ENCODE assay signal across 18 cellular contexts in genomic region chr11:2931771-2932738, GRCh38. TPM values are rescaled to one million over a fixed set of nuclear protein-coding genes. Genes with fewer than 3 reads are reported as not detected.
DNase-seq lines count a peak whose midpoint lies in the region; ATAC-seq and TF ChIP-seq lines count a peak whose summit lies in the region.
"Had no signal": no experiment of that assay in that cellular context is flagged by ENCODE, and none has a peak within 500 bp of the region (broad histone marks: within the 10 kb centered on the region; RNA-seq: fewer than 3 reads in every experiment).

No MANE protein-coding gene starts in this region.

- peak overlapping the region; percentile 82; the same call in 1 of the 2 replicates for H3K27ac ChIP-seq in GM23248
- H3K27ac ChIP-seq: prostate gland had no signal

- no peak overlapping the region for H2AFZ ChIP-seq in GM23248

- TF ChIP-seq CTCF in osteocyte (IDR thresholded peaks at IDR 0.05): no peak

- peaks cover 27% of the 10 kb centered on the region for H3K4me1 Mint-ChIP-seq in activated CD4-positive, alpha-beta T cell treated with anti-CD3 and anti-CD28 coated beads for 36 hours
- H3K4me1 Mint-ChIP-seq in central memory CD8-positive, alpha-beta T cell: peaks cover 20% of the 10 kb centered on the region
- peaks cover 47% of the 10 kb centered on the region for H3K4me1 Mint-ChIP-seq in osteocyte (ENCODE audit: unreplicated experiment)

- H4K20me1 ChIP-seq in GM23248 (ENCODE audit: insufficient read depth): no peaks in the 10 kb centered on the region

- no peaks in the 10 kb centered on the region for H3K9me3 Mint-ChIP-seq in activated CD4-positive, alpha-beta T cell treated with anti-CD3 and anti-CD28 coated beads for 36 hours (ENCODE audit: low read depth)
- no peaks in the 10 kb centered on the region for H3K9me3 Mint-ChIP-seq in central memory CD8-positive, alpha-beta T cell
- no peaks in the 10 kb centered on the region for H3K9me3 Mint-ChIP-seq in osteocyte (ENCODE audit: unreplicated experiment)
- H3K9me3 Mint-ChIP-seq: activated T-helper 2 cell treated with anti-CD3 and anti-CD28 coated beads, Interferon-gamma antibody, Interleukin-2, Interleukin-4, amounts not matched to agents 10 μg/mL and 5 μg/mL and 100 μg/mL, durations not matched to agents 14 hours and 24 hours and 36 hours had no signal

- intact Hi-C loops in activated CD4-positive, alpha-beta T cell treated with anti-CD3 and anti-CD28 coated beads for 36 hours (cut with DNase I, micrococcal nuclease): loop anchor here (2.0 to 5.0 kb wide), 3 partner anchors 39 to 57 kb away; no protein-coding TSS in a partner anchor

- H3K36me3 ChIP-seq in GM23248 (ENCODE audit: low read depth): no peaks in the 10 kb centered on the region
- H3K36me3 ChIP-seq: heart left ventricle, prostate gland had no signal

- no peak overlapping the region for H3K4me2 ChIP-seq in GM23248 (ENCODE audit: unreplicated experiment)

- peak overlapping the region; percentile 60 for H3K27ac Mint-ChIP-seq in activated CD4-positive, alpha-beta T cell treated with anti-CD3 and anti-CD28 coated beads for 36 hours
- peak overlapping the region; percentile 22 for H3K27ac Mint-ChIP-seq in central memory CD8-positive, alpha-beta T cell (ENCODE audit: low read depth)
- peak overlapping the region; percentile 84 for H3K27ac Mint-ChIP-seq in osteocyte (ENCODE audit: unreplicated experiment)

- 0 out of 2 replicates have a peak overlapping the region, but pooled peaks have one; percentile 73 for H3K9ac ChIP-seq in GM23248

- H3K4me3 Mint-ChIP-seq in activated CD4-positive, alpha-beta T cell treated with anti-CD3 and anti-CD28 coated beads for 36 hours: no peak overlapping the region
- no peak overlapping the region for H3K4me3 Mint-ChIP-seq in central memory CD8-positive, alpha-beta T cell
- no peak overlapping the region for H3K4me3 Mint-ChIP-seq in osteocyte (ENCODE audit: unreplicated experiment)

- peaks cover 6% of the 10 kb centered on the region; the same call in 1 of the 2 replicates for H3K79me2 ChIP-seq in GM23248 (ENCODE audit: insufficient read depth)

- H3K4me1 ChIP-seq in GM23248 (ENCODE audit: insufficient read depth): peaks cover 14% of the 10 kb centered on the region
- H3K4me1 ChIP-seq: prostate gland had no signal

- H3K27me3 Mint-ChIP-seq in activated CD4-positive, alpha-beta T cell treated with anti-CD3 and anti-CD28 coated beads for 36 hours: peaks cover 17% of the 10 kb centered on the region
- H3K27me3 Mint-ChIP-seq in central memory CD8-positive, alpha-beta T cell: peaks cover 18% of the 10 kb centered on the region
- no peaks in the 10 kb centered on the region for H3K27me3 Mint-ChIP-seq in osteocyte (ENCODE audit: unreplicated experiment)

- no peak overlapping the region for H3K4me3 ChIP-seq in GM23248
- H3K4me3 ChIP-seq: heart left ventricle, prostate gland had no signal

- H3K36me3 Mint-ChIP-seq in activated CD4-positive, alpha-beta T cell treated with anti-CD3 and anti-CD28 coated beads for 36 hours (ENCODE audit: low read depth): peaks cover 2% of the 10 kb centered on the region
- peaks cover 14% of the 10 kb centered on the region for H3K36me3 Mint-ChIP-seq in central memory CD8-positive, alpha-beta T cell (ENCODE audit: insufficient read depth)
- no peaks in the 10 kb centered on the region for H3K36me3 Mint-ChIP-seq in osteocyte (ENCODE audit: unreplicated experiment)

- WGBS in GM23248 (ENCODE audit: low coverage in 1 of 2, low lambda C conversion rate in 2 of 2, missing lambda C conversion rate in 2 of 2), 2 experiments: 73 to 83% methylated on average over 6 to 13 of the region's 13 CpGs

- in situ Hi-C loops in GM23248 (cut with MboI): no loop called here

- no peak for ATAC-seq in activated CD4-positive, alpha-beta T cell treated with anti-CD3 and anti-CD28 coated beads for 36 hours
- ATAC-seq in central memory CD8-positive, alpha-beta T cell (replicated peaks; ENCODE audit: extremely low read depth, poor library complexity, severe bottlenecking): no peak
- ATAC-seq in GM19035 (IDR thresholded peaks at IDR 0.05; ENCODE audit: unreplicated experiment): no peak
- ATAC-seq: heart left ventricle had no signal

- DNase-seq in activated CD4-positive, alpha-beta T cell treated with anti-CD3 and anti-CD28 coated beads for 36 hours: no peak
- no peak for DNase-seq in activated CD4-positive, alpha-beta T cell treated with anti-CD3 and anti-CD28 coated beads, Interleukin-2, amount 50 U/mL, for 4 hours
- no peak for DNase-seq in GM23248
- no peak for DNase-seq in central memory CD8-positive, alpha-beta T cell (ENCODE audit: low spot score in 2 of 2)
- DNase-seq in osteocyte (ENCODE audit: extremely low spot score, unreplicated experiment): no peak
- no peak for DNase-seq in amygdala (lab: John Stamatoyannopoulos, UW)
- DNase-seq in NCI-H1436 (lab: John Stamatoyannopoulos, UW): no peak
- DNase-seq: activated CD4-positive, alpha-beta T cell treated with anti-CD3 and anti-CD28 coated beads, Interleukin-2, amount 50 U/mL, for 1 hour; GF-D8; NCI-H2107; NCI-H82; SHP77; stimulated activated CD4-positive, alpha-beta T cell treated with anti-CD3 and anti-CD28 coated beads, Interleukin-15, amount 100 ng/mL, for 24 hours had no signal

- POLR2A ChIA-PET in activated CD4-positive, alpha-beta T cell treated with anti-CD3 and anti-CD28 coated beads for 36 hours (lab: Charles Lee): interaction anchor here (2.8 kb wide), 1 partner anchor 13 kb away, joined by 10 read pairs; no protein-coding TSS in a partner anchor

- H3F3A ChIP-seq in GM23248 (ENCODE audit: insufficient read depth): peaks cover 8% of the 10 kb centered on the region; the same call in 1 of the 2 replicates

- no peaks in the 10 kb centered on the region for H3K27me3 ChIP-seq in GM23248 (replicated peaks; ENCODE audit: insufficient read depth)

- no peaks in the 10 kb centered on the region for H3K9me2 ChIP-seq in GM23248 (ENCODE audit: insufficient read depth)

- CTCF ChIA-PET in activated CD4-positive, alpha-beta T cell treated with anti-CD3 and anti-CD28 coated beads for 36 hours (lab: Charles Lee): interaction anchor here (2.3 kb wide), 1 partner anchor 40 kb away, joined by 9 read pairs; no protein-coding TSS in a partner anchor

- H3K9me3 ChIP-seq in GM23248 (ENCODE audit: low read depth): no peaks in the 10 kb centered on the region
- H3K9me3 ChIP-seq: prostate gland had no signal

RNA-seq across cellular contexts. Expression of gene PHLDA2, which starts 2.8 kb away (rescaled TPM):
- 1 to 10 TPM; 3.1 to 3.7 TPM for total RNA-seq in activated CD4-positive, alpha-beta T cell treated with anti-CD3 and anti-CD28 coated beads for 36 hours
- 11.7 and 16.8 TPM in 2 replicates for total RNA-seq in GM23248 (2014; rRNA removed; shearing (Covaris generic))
- 64.4 and 66.0 TPM in 2 replicates for polyA plus RNA-seq in GM23248 (2016; fragmentation: Nextera tagmentation; extraction: Ambion mirVana)
- total RNA-seq in osteocyte: 89.6 and 96.1 TPM in 2 replicates
- total RNA-seq: temporal lobe had no signal

RNA-seq across cellular contexts. Expression of gene CDKN1C, which starts 46.5 kb away (rescaled TPM):
- total RNA-seq in activated CD4-positive, alpha-beta T cell treated with anti-CD3 and anti-CD28 coated beads for 36 hours: under 1 TPM; 0.21 to 0.53 TPM
- total RNA-seq in GM23248 (2014; rRNA removed; shearing (Covaris generic)): 0.43 TPM in 1 of 2 replicates, not detected in the other
- 0.38 and 1.2 TPM in 2 replicates for polyA plus RNA-seq in GM23248 (2016; fragmentation: Nextera tagmentation; extraction: Ambion mirVana)
- 18.1 and 19.2 TPM in 2 replicates for total RNA-seq in osteocyte

Comparison
In these comparisons a context has a peak if more than half of its experiments do, and no peak if none do; other contexts are left out.
1. H3K27ac Mint-ChIP-seq: peak in every context shown above with its lines; median percentile 84 in osteocyte; 60 in activated CD4-positive, alpha-beta T cell treated with anti-CD3 and anti-CD28 coated beads for 36 hours; 22 in central memory CD8-positive, alpha-beta T cell.
2. RNA of gene CDKN1C, which starts 46.5 kb away (total RNA-seq): 18.1 to 19.2 TPM in osteocyte; 0.21 to 0.53 TPM in activated CD4-positive, alpha-beta T cell treated with anti-CD3 and anti-CD28 coated beads for 36 hours and 0.43 TPM in GM23248; every median in the first group is over 10 times any median in the second.